In genomic region chr6:31877125-31877650, GRCh38 we compare ENCODE assay signal across 24 cellular contexts. TPM values are rescaled to one million over a fixed set of nuclear protein-coding genes. Genes with fewer than 3 reads are reported as not detected.
A peak's percentile ranks its signal among the peaks of the same experiment; 100 is the strongest.
DNase-seq lines count a peak whose midpoint lies in the region; ATAC-seq, FAIRE-seq and TF ChIP-seq lines count a peak whose summit lies in the region.
"Had no signal": no experiment of that assay in that cellular context is flagged by ENCODE, and none has a peak within 500 bp of the region (broad histone marks: within the 10 kb centered on the region; RNA-seq: fewer than 3 reads in every experiment).

No MANE protein-coding gene starts in this region.

- BruUV-seq in Calu3 (replicated peaks; lab: Mats Ljungman, UMichigan), result no TSS peak
- BruUV-seq in HepG2 (replicated peaks; lab: Mats Ljungman, UMichigan), result no TSS peak

- H3K4me2 ChIP-seq in SK-N-SH, result no peak overlapping the region
- peak overlapping the region; percentile 92 for H3K4me2 ChIP-seq in HepG2 (ENCODE audit: low read depth, low read length)

- no peak overlapping the region for H3K4me3 ChIP-seq in SK-N-SH (ENCODE audit: low read depth in 2 of 2, low read length in 1 of 2)
- peak overlapping the region in 2 of 3 experiments; percentile 42 to 72; a peak in 5 of 6 replicates for H3K4me3 ChIP-seq in HepG2 (replicated peaks in 1 of 3; ENCODE audit: insufficient read depth in 1 of 3, low read depth in 2 of 3, low read length in 3 of 3)
- H3K4me3 ChIP-seq in small intestine (ENCODE audit: low read depth in 1 of 2, low read length in 2 of 2), result peak overlapping the region in 1 of 2 donors; percentile 87
- H3K4me3 ChIP-seq: lung had no signal

- no peak for TF ChIP-seq POLR2A in HepG2 (IDR thresholded peaks at IDR 0.05; ENCODE audit: insufficient read depth in 1 of 2, low read depth in 2 of 2, low read length in 2 of 2)

- H3K27me3 Mint-ChIP-seq in Calu3 (ENCODE audit: unreplicated experiment), result no peaks in the 10 kb centered on the region
- H3K27me3 Mint-ChIP-seq: activated naive CD8-positive, alpha-beta T cell had no signal

- TF ChIP-seq CTCF in Calu3 (IDR thresholded peaks at IDR 0.05; ENCODE audit: unreplicated experiment), result no peak
- no peak for TF ChIP-seq CTCF in SK-N-SH (IDR thresholded peaks at IDR 0.05)
- TF ChIP-seq CTCF in HepG2 (CRISPR knock-in tag; IDR thresholded peaks at IDR 0.05), result no peak

- CTCF ChIA-PET in Calu3 (lab: Charles Lee) (interaction anchor here (0.5 kb wide), 1 partner anchor 122 kb away, joined by 7 read pairs; no protein-coding TSS in a partner anchor), SK-N-SH (lab: Yijun Ruan, JAX) (interaction anchor here (1.0 to 2.3 kb wide), 3 partner anchors 12 to 197 kb away, joined by 3 to 16 read pairs (median 5); no protein-coding TSS in a partner anchor), HepG2 (lab: Yijun Ruan, JAX; ENCODE audit: low intra/inter-chr PET ratio, low total read pairs) (no interaction called here)

- H3F3A ChIP-seq in SK-N-SH (replicated peaks; ENCODE audit: insufficient read depth), result peaks cover 3% of the 10 kb centered on the region

- H4K20me1 ChIP-seq in SK-N-SH (ENCODE audit: insufficient read depth) (no peaks in the 10 kb centered on the region), HepG2 (ENCODE audit: insufficient read depth, low read length) (no peaks in the 10 kb centered on the region)

- POLR2A ChIA-PET in SK-N-SH (lab: Yijun Ruan, JAX), result no interaction called here
- POLR2A ChIA-PET in HepG2 (lab: Yijun Ruan, JAX), result interaction anchor here (1.1 to 7.2 kb wide), 3 partner anchors 9 to 20 kb away, joined by 3 to 103 read pairs (median 4); partner anchors contain the start of gene NEU1

- H3K36me3 Mint-ChIP-seq in Calu3 (ENCODE audit: insufficient read depth, unreplicated experiment), result peaks cover 84% of the 10 kb centered on the region

- in situ Hi-C loops in HepG2 (cut with HindIII; ENCODE audit: extremely low pct_ligation_motif_present, low pct_unique_long_range_greater_than_20kb), result no loop called here

- H3K4me1 ChIP-seq in SK-N-SH (ENCODE audit: control insufficient read depth in 1 of 2, insufficient read depth in 2 of 2, low read depth in 1 of 2, low read length in 1 of 2), result no peaks in the 10 kb centered on the region
- peaks cover 41% of the 10 kb centered on the region for H3K4me1 ChIP-seq in HepG2 (ENCODE audit: insufficient read depth, low read length)
- H3K4me1 ChIP-seq in small intestine (ENCODE audit: control insufficient read depth in 2 of 2, insufficient read depth in 1 of 2, low read depth in 1 of 2, low read length in 1 of 2), result no peaks in the 10 kb centered on the region

- H3K36me3 ChIP-seq in SK-N-SH (replicated peaks in 1 of 2; ENCODE audit: control insufficient read depth in 1 of 2, insufficient read depth in 2 of 2, low read length in 1 of 2), result peaks cover 0 to 23% of the 10 kb centered on the region in 2 experiments
- peaks cover 13 to 24% of the 10 kb centered on the region in 2 experiments for H3K36me3 ChIP-seq in HepG2 (replicated peaks in 1 of 2; ENCODE audit: control insufficient read depth in 1 of 2, insufficient read depth in 2 of 2, low read length in 2 of 2)
- peaks cover 9 to 16% of the 10 kb centered on the region in 2 donors for H3K36me3 ChIP-seq in small intestine (ENCODE audit: control insufficient read depth in 2 of 2, insufficient read depth in 2 of 2, low read length in 2 of 2)

- intact Hi-C loops in Calu3 (cut with micrococcal nuclease; ENCODE audit: unreplicated experiment) (no loop called here), HepG2 (cut with micrococcal nuclease; ENCODE audit: unreplicated experiment) (loop anchor here (1.0 kb wide), 1 partner anchor 12 kb away; no protein-coding TSS in a partner anchor)

- H2AFZ ChIP-seq in SK-N-SH (ENCODE audit: low read depth) (no peak overlapping the region), HepG2 (ENCODE audit: low read length) (peak overlapping the region; percentile 8)

- H3K27ac ChIP-seq in SK-N-SH (ENCODE audit: low read depth in 2 of 2, low read length in 1 of 2), result no peak overlapping the region
- no peak overlapping the region for H3K27ac ChIP-seq in HepG2 (ENCODE audit: extremely low read length, insufficient read depth, low read length)
- H3K27ac ChIP-seq in small intestine (ENCODE audit: low read depth in 1 of 2, low read length in 1 of 2), result peak overlapping the region; percentile 89 to 99

- H3K4me3 Mint-ChIP-seq in Calu3 (ENCODE audit: low read depth, unreplicated experiment), result peak overlapping the region; percentile 88
- H3K4me3 Mint-ChIP-seq: activated naive CD8-positive, alpha-beta T cell; immature natural killer cell; natural killer cell had no signal

- ATAC-seq in HepG2, result peak; percentile 12; the same call in 2 of the 3 replicates
- no peak for ATAC-seq in HG03045 (IDR thresholded peaks at IDR 0.05; ENCODE audit: unreplicated experiment)
- no peak for ATAC-seq in GM21786 (IDR thresholded peaks at IDR 0.05; ENCODE audit: unreplicated experiment)
- ATAC-seq: activated CD4-positive, CD25-positive, alpha-beta regulatory T cell treated with anti-CD3 and anti-CD28 coated beads, Interleukin-2, amount 50 U/mL, for 24 hours; natural killer cell had no signal

- no peaks in the 10 kb centered on the region for H3K27me3 ChIP-seq in SK-N-SH (ENCODE audit: insufficient read depth)
- H3K27me3 ChIP-seq in HepG2 (ENCODE audit: control insufficient read depth in 1 of 2, insufficient read depth in 2 of 2, low read length in 2 of 2), result no peaks in the 10 kb centered on the region
- no peaks in the 10 kb centered on the region for H3K27me3 ChIP-seq in small intestine (ENCODE audit: control insufficient read depth in 2 of 2, insufficient read depth in 2 of 2, low read length in 2 of 2)

- peak overlapping the region; percentile 89 for H3K27ac Mint-ChIP-seq in Calu3 (ENCODE audit: unreplicated experiment)
- H3K27ac Mint-ChIP-seq: activated naive CD8-positive, alpha-beta T cell; immature natural killer cell had no signal

- DNase-seq in Calu3 (no peak), SK-N-SH (peak; percentile 10), HepG2 (ENCODE audit: low spot score) (no peak), small intestine (peak; percentile 82), DMS79 treated with DMSO at 0.1 percent for 48 hours (lab: John Stamatoyannopoulos, UW) (no peak), GM03348 (ENCODE audit: low spot score) (no peak)
- DNase-seq: activated CD8-positive, alpha-beta memory T cell treated with anti-CD3 and anti-CD28 coated beads for 24 hours; EL; immature natural killer cell; MM.1S; natural killer cell; NCI-H2171 treated with DMSO at 0.1 percent for 48 hours; stimulated activated CD4-positive, alpha-beta T cell treated with anti-CD3 and anti-CD28 coated beads, Interleukin-12 subunit alpha, Interleukin-12 subunit beta, amount 100 ng/mL, for 4 hours; stimulated activated CD8-positive, alpha-beta memory T cell treated with anti-CD3 and anti-CD28 coated beads, Interleukin-4, amount 100 ng/mL, for 48 hours; substantia nigra; T1000 had no signal

- H3K79me2 ChIP-seq in SK-N-SH (ENCODE audit: insufficient read depth) (no peaks in the 10 kb centered on the region), HepG2 (ENCODE audit: insufficient read depth, low read length) (no peaks in the 10 kb centered on the region)

- no peak for FAIRE-seq in HepG2 (lab: Jason Lieb, UNC)
- no peak for FAIRE-seq in small intestine (lab: Jason Lieb, UNC)
- FAIRE-seq: endometrium, GM19239 had no signal

- H3K4me1 Mint-ChIP-seq in Calu3 (ENCODE audit: low read depth, unreplicated experiment), result peaks cover 49% of the 10 kb centered on the region
- H3K4me1 Mint-ChIP-seq: immature natural killer cell had no signal

- H3K9me2 ChIP-seq in SK-N-SH, result no peaks in the 10 kb centered on the region

- TF ChIP-seq EP300 in SK-N-SH (IDR thresholded peaks at IDR 0.05; ENCODE audit: borderline replicate concordance in 1 of 2, low read depth in 1 of 2, low read length in 1 of 2), result no peak
- no peak for TF ChIP-seq EP300 in HepG2 (IDR thresholded peaks at IDR 0.05; ENCODE audit: low read depth in 2 of 2, low read length in 2 of 2)
- TF ChIP-seq EP300 in HepG2 (CRISPR knock-in tag; IDR thresholded peaks at IDR 0.05; ENCODE audit: borderline replicate concordance), result peak; percentile 43; the same call in 1 of the 2 replicates

- TF ChIP-seq RAD21 in SK-N-SH (IDR thresholded peaks at IDR 0.05; ENCODE audit: low read length) (no peak), HepG2 (CRISPR knock-in tag; IDR thresholded peaks at IDR 0.05) (no peak)

- 71% methylated on average over 1 of the region's 3 CpGs for WGBS in SK-N-SH (ENCODE audit: low lambda C conversion rate)
- WGBS in HepG2 (ENCODE audit: low lambda C conversion rate), result 26% methylated on average over 2 of the region's 3 CpGs
- 16 to 46% (median 24%) methylated on average over 3 of the region's 3 CpGs for WGBS in small intestine, 3 donors

- H3K9me3 ChIP-seq in SK-N-SH (no peaks in the 10 kb centered on the region), HepG2 (ENCODE audit: low read length) (no peaks in the 10 kb centered on the region), small intestine (ENCODE audit: control insufficient read depth, low read depth) (no peaks in the 10 kb centered on the region)

- H3K9me3 Mint-ChIP-seq in Calu3 (ENCODE audit: low read depth, unreplicated experiment), result no peaks in the 10 kb centered on the region
- H3K9me3 Mint-ChIP-seq: immature natural killer cell, natural killer cell had no signal

- H3K9ac ChIP-seq in SK-N-SH, result no peak overlapping the region
- peak overlapping the region; percentile 65; the same call in 1 of the 2 replicates for H3K9ac ChIP-seq in HepG2 (ENCODE audit: insufficient read depth, low read depth, low read length)

RNA-seq across cellular contexts. Expression of gene SLC44A4, which starts 1.6 kb away (rescaled TPM):
- 185 and 238 TPM in 2 replicates for total RNA-seq in Calu3 (2022)
- polyA plus RNA-seq in SK-N-SH (2012; rRNA removed), result 0.26 and 0.49 TPM in 2 replicates
- polyA plus RNA-seq in SK-N-SH (2012; cell fraction: cytosol; rRNA removed), result 0.18 and 0.26 TPM in 2 replicates
- polyA plus RNA-seq in SK-N-SH (2012; cell fraction: nucleus; rRNA removed), result 0.40 and 0.66 TPM in 2 replicates
- 5.6 and 5.9 TPM in 2 replicates for total RNA-seq in HepG2 (2016; rRNA removed; fragmentation: Illumina TruSeq; extraction: Trizol)
- total RNA-seq in HepG2 (2016; cell fraction: cytosol; rRNA removed; fragmentation: Illumina TruSeq; extraction: Trizol; ENCODE audit: low read depth), result 3.4 and 6.6 TPM in 2 replicates
- 4.8 and 8.3 TPM in 2 replicates for total RNA-seq in HepG2 (2016; cell fraction: insoluble cytoplasmic fraction; rRNA removed; fragmentation: Illumina TruSeq; extraction: Trizol)
- total RNA-seq in HepG2 (2016; cell fraction: membrane; rRNA removed; fragmentation: Illumina TruSeq; extraction: Trizol), result 6.1 and 6.6 TPM in 2 replicates
- 4.4 TPM in 2 replicates for total RNA-seq in HepG2 (2016; cell fraction: nucleus; rRNA removed; fragmentation: Illumina TruSeq; extraction: Trizol)
- 3.5 and 3.6 TPM in 2 replicates for polyA plus RNA-seq in HepG2 (2011; rRNA removed)
- 3.2 and 3.7 TPM in 2 replicates for polyA plus RNA-seq in HepG2 (2011; cell fraction: cytosol; rRNA removed)
- 2.9 and 3.6 TPM in 2 replicates for polyA plus RNA-seq in HepG2 (2011; cell fraction: nucleus; rRNA removed)
- 1.8 and 3.2 TPM in 2 replicates for polyA plus RNA-seq in HepG2 (2012)
- polyA plus RNA-seq in HepG2 (2016; cell fraction: cytosol; fragmentation: Illumina TruSeq; extraction: Trizol; ENCODE audit: low read depth), result 3.9 and 4.5 TPM in 2 replicates
- 5.7 and 6.7 TPM in 2 replicates for polyA plus RNA-seq in HepG2 (2016; cell fraction: insoluble cytoplasmic fraction; fragmentation: Illumina TruSeq; extraction: Trizol; ENCODE audit: low read depth)
- polyA plus RNA-seq in HepG2 (2016; cell fraction: membrane; fragmentation: Illumina TruSeq; extraction: Trizol; ENCODE audit: low read depth), result 5.8 and 6.2 TPM in 2 replicates
- polyA plus RNA-seq in HepG2 (2016; cell fraction: nucleus; fragmentation: Illumina TruSeq; extraction: Trizol; ENCODE audit: insufficient read depth, low read depth), result 10.4 and 12.4 TPM in 2 replicates
- polyA minus RNA-seq in HepG2 (2011; rRNA and poly(A)+ RNA removed; ENCODE audit: low replicate concordance), result 4.9 TPM in 1 of 2 replicates, not detected in the other
- 0.97 and 0.99 TPM in 2 replicates for polyA minus RNA-seq in HepG2 (2011; cell fraction: cytosol; rRNA and poly(A)+ RNA removed)
- polyA minus RNA-seq in HepG2 (2011; cell fraction: nucleus; rRNA and poly(A)+ RNA removed), result 1.6 and 2.2 TPM in 2 replicates
- polyA plus RNA-seq in small intestine, result 100 to 1,000 TPM in 2 of 3 donors, 10 to 100 TPM in 1; 82.3 to 132 (median 129) TPM
- total RNA-seq: H4 had no signal
- polyA plus RNA-seq: immature natural killer cell had no signal

RNA-seq across cellular contexts. Expression of gene NEU1, which starts 14.6 kb away (rescaled TPM):
- total RNA-seq in Calu3 (2022) (133 and 159 TPM in 2 replicates), HepG2 (2016; rRNA removed; fragmentation: Illumina TruSeq; extraction: Trizol) (139 and 297 TPM in 2 replicates)
- polyA plus RNA-seq in SK-N-SH (2012; rRNA removed) (42.2 and 43.0 TPM in 2 replicates), HepG2 (2011; rRNA removed) (202 and 215 TPM in 2 replicates), small intestine (10 to 100 TPM; 24.8 to 38.3 (median 36.5) TPM)
- polyA plus RNA-seq in SK-N-SH (2012; cell fraction: cytosol; rRNA removed), result 26.4 and 32.7 TPM in 2 replicates
- polyA plus RNA-seq in SK-N-SH (2012; cell fraction: nucleus; rRNA removed), result 31.9 and 35.3 TPM in 2 replicates
- total RNA-seq in HepG2 (2016; cell fraction: cytosol; rRNA removed; fragmentation: Illumina TruSeq; extraction: Trizol; ENCODE audit: low read depth), result 49.1 and 49.3 TPM in 2 replicates
- total RNA-seq in HepG2 (2016; cell fraction: insoluble cytoplasmic fraction; rRNA removed; fragmentation: Illumina TruSeq; extraction: Trizol), result 132 and 314 TPM in 2 replicates
- total RNA-seq in HepG2 (2016; cell fraction: membrane; rRNA removed; fragmentation: Illumina TruSeq; extraction: Trizol), result 93.8 and 98.2 TPM in 2 replicates
- 237 and 274 TPM in 2 replicates for total RNA-seq in HepG2 (2016; cell fraction: nucleus; rRNA removed; fragmentation: Illumina TruSeq; extraction: Trizol)
- 195 and 257 TPM in 2 replicates for polyA plus RNA-seq in HepG2 (2011; cell fraction: cytosol; rRNA removed)
- 110 and 111 TPM in 2 replicates for polyA plus RNA-seq in HepG2 (2011; cell fraction: nucleus; rRNA removed)
- polyA plus RNA-seq in HepG2 (2012), result 88.7 and 96.9 TPM in 2 replicates
- 46.5 and 46.6 TPM in 2 replicates for polyA plus RNA-seq in HepG2 (2016; cell fraction: cytosol; fragmentation: Illumina TruSeq; extraction: Trizol; ENCODE audit: low read depth)
- 114 and 120 TPM in 2 replicates for polyA plus RNA-seq in HepG2 (2016; cell fraction: insoluble cytoplasmic fraction; fragmentation: Illumina TruSeq; extraction: Trizol; ENCODE audit: low read depth)
- 67.2 and 70.7 TPM in 2 replicates for polyA plus RNA-seq in HepG2 (2016; cell fraction: membrane; fragmentation: Illumina TruSeq; extraction: Trizol; ENCODE audit: low read depth)
- polyA plus RNA-seq in HepG2 (2016; cell fraction: nucleus; fragmentation: Illumina TruSeq; extraction: Trizol; ENCODE audit: insufficient read depth, low read depth), result 367 and 386 TPM in 2 replicates
- polyA minus RNA-seq in HepG2 (2011; rRNA and poly(A)+ RNA removed; ENCODE audit: low replicate concordance), result 35.2 and 243 TPM in 2 replicates
- polyA minus RNA-seq in HepG2 (2011; cell fraction: cytosol; rRNA and poly(A)+ RNA removed), result 76.7 and 85.5 TPM in 2 replicates
- 40.9 and 43.8 TPM in 2 replicates for polyA minus RNA-seq in HepG2 (2011; cell fraction: nucleus; rRNA and poly(A)+ RNA removed)

RNA-seq across cellular contexts. Expression of gene EHMT2, which starts 20.3 kb away (rescaled TPM):
- 131 and 138 TPM in 2 replicates for total RNA-seq in Calu3 (2022)
- 50.1 and 72.0 TPM in 2 replicates for polyA plus RNA-seq in SK-N-SH (2012; rRNA removed)
- 25.3 and 39.7 TPM in 2 replicates for polyA plus RNA-seq in SK-N-SH (2012; cell fraction: cytosol; rRNA removed)
- polyA plus RNA-seq in SK-N-SH (2012; cell fraction: nucleus; rRNA removed), result 209 and 212 TPM in 2 replicates
- total RNA-seq in HepG2 (2016; rRNA removed; fragmentation: Illumina TruSeq; extraction: Trizol), result 43.5 and 69.2 TPM in 2 replicates
- 14.1 and 15.2 TPM in 2 replicates for total RNA-seq in HepG2 (2016; cell fraction: cytosol; rRNA removed; fragmentation: Illumina TruSeq; extraction: Trizol; ENCODE audit: low read depth)
- 34.4 and 70.7 TPM in 2 replicates for total RNA-seq in HepG2 (2016; cell fraction: insoluble cytoplasmic fraction; rRNA removed; fragmentation: Illumina TruSeq; extraction: Trizol)
- total RNA-seq in HepG2 (2016; cell fraction: membrane; rRNA removed; fragmentation: Illumina TruSeq; extraction: Trizol), result 29.3 and 33.1 TPM in 2 replicates
- total RNA-seq in HepG2 (2016; cell fraction: nucleus; rRNA removed; fragmentation: Illumina TruSeq; extraction: Trizol), result 46.1 and 48.0 TPM in 2 replicates
- 51.2 and 55.2 TPM in 2 replicates for polyA plus RNA-seq in HepG2 (2011; rRNA removed)
- polyA plus RNA-seq in HepG2 (2011; cell fraction: cytosol; rRNA removed), result 29.3 and 36.1 TPM in 2 replicates
- polyA plus RNA-seq in HepG2 (2011; cell fraction: nucleus; rRNA removed), result 180 and 272 TPM in 2 replicates
- 37.6 and 43.1 TPM in 2 replicates for polyA plus RNA-seq in HepG2 (2012)
- polyA plus RNA-seq in HepG2 (2016; cell fraction: cytosol; fragmentation: Illumina TruSeq; extraction: Trizol; ENCODE audit: low read depth), result 8.3 and 9.2 TPM in 2 replicates
- polyA plus RNA-seq in HepG2 (2016; cell fraction: insoluble cytoplasmic fraction; fragmentation: Illumina TruSeq; extraction: Trizol; ENCODE audit: low read depth), result 36.0 and 58.3 TPM in 2 replicates
- 16.5 and 18.3 TPM in 2 replicates for polyA plus RNA-seq in HepG2 (2016; cell fraction: membrane; fragmentation: Illumina TruSeq; extraction: Trizol; ENCODE audit: low read depth)
- polyA plus RNA-seq in HepG2 (2016; cell fraction: nucleus; fragmentation: Illumina TruSeq; extraction: Trizol; ENCODE audit: insufficient read depth, low read depth), result 122 and 136 TPM in 2 replicates
- polyA minus RNA-seq in HepG2 (2011; rRNA and poly(A)+ RNA removed; ENCODE audit: low replicate concordance), result 74.1 and 111 TPM in 2 replicates
- 26.2 and 33.8 TPM in 2 replicates for polyA minus RNA-seq in HepG2 (2011; cell fraction: cytosol; rRNA and poly(A)+ RNA removed)
- polyA minus RNA-seq in HepG2 (2011; cell fraction: nucleus; rRNA and poly(A)+ RNA removed), result 24.3 and 26.9 TPM in 2 replicates
- polyA plus RNA-seq in small intestine, result 10 to 100 TPM; 27.8 to 42.4 (median 32.4) TPM

RNA-seq across cellular contexts. Expression of gene ZBTB12, which starts 24.7 kb away (rescaled TPM):
- total RNA-seq in Calu3 (2022) (22.6 and 28.1 TPM in 2 replicates), HepG2 (2016; rRNA removed; fragmentation: Illumina TruSeq; extraction: Trizol) (6.0 and 6.8 TPM in 2 replicates)
- polyA plus RNA-seq in SK-N-SH (2012; rRNA removed) (8.3 and 8.4 TPM in 2 replicates), HepG2 (2011; rRNA removed) (4.8 and 7.3 TPM in 2 replicates), small intestine (1 to 10 TPM; 1.6 to 8.6 (median 1.9) TPM)
- 4.5 and 8.4 TPM in 2 replicates for polyA plus RNA-seq in SK-N-SH (2012; cell fraction: cytosol; rRNA removed)
- 4.9 and 7.0 TPM in 2 replicates for polyA plus RNA-seq in SK-N-SH (2012; cell fraction: nucleus; rRNA removed)
- 1.6 and 1.7 TPM in 2 replicates for total RNA-seq in HepG2 (2016; cell fraction: cytosol; rRNA removed; fragmentation: Illumina TruSeq; extraction: Trizol; ENCODE audit: low read depth)
- total RNA-seq in HepG2 (2016; cell fraction: insoluble cytoplasmic fraction; rRNA removed; fragmentation: Illumina TruSeq; extraction: Trizol), result 6.0 and 7.4 TPM in 2 replicates
- 5.7 and 5.8 TPM in 2 replicates for total RNA-seq in HepG2 (2016; cell fraction: membrane; rRNA removed; fragmentation: Illumina TruSeq; extraction: Trizol)
- total RNA-seq in HepG2 (2016; cell fraction: nucleus; rRNA removed; fragmentation: Illumina TruSeq; extraction: Trizol), result 3.1 and 3.9 TPM in 2 replicates
- polyA plus RNA-seq in HepG2 (2011; cell fraction: cytosol; rRNA removed), result 3.7 and 5.8 TPM in 2 replicates
- 6.9 and 7.3 TPM in 2 replicates for polyA plus RNA-seq in HepG2 (2011; cell fraction: nucleus; rRNA removed)
- polyA plus RNA-seq in HepG2 (2012), result 8.0 and 9.2 TPM in 2 replicates
- polyA plus RNA-seq in HepG2 (2016; cell fraction: cytosol; fragmentation: Illumina TruSeq; extraction: Trizol; ENCODE audit: low read depth), result 2.7 and 3.0 TPM in 2 replicates
- polyA plus RNA-seq in HepG2 (2016; cell fraction: insoluble cytoplasmic fraction; fragmentation: Illumina TruSeq; extraction: Trizol; ENCODE audit: low read depth), result 14.0 and 15.9 TPM in 2 replicates
- polyA plus RNA-seq in HepG2 (2016; cell fraction: membrane; fragmentation: Illumina TruSeq; extraction: Trizol; ENCODE audit: low read depth), result 6.6 and 9.0 TPM in 2 replicates
- 10.6 and 12.2 TPM in 2 replicates for polyA plus RNA-seq in HepG2 (2016; cell fraction: nucleus; fragmentation: Illumina TruSeq; extraction: Trizol; ENCODE audit: insufficient read depth, low read depth)
- polyA minus RNA-seq in HepG2 (2011; rRNA and poly(A)+ RNA removed; ENCODE audit: low replicate concordance), result 12.3 and 22.9 TPM in 2 replicates
- 6.7 and 6.9 TPM in 2 replicates for polyA minus RNA-seq in HepG2 (2011; cell fraction: cytosol; rRNA and poly(A)+ RNA removed)
- 3.7 and 4.5 TPM in 2 replicates for polyA minus RNA-seq in HepG2 (2011; cell fraction: nucleus; rRNA and poly(A)+ RNA removed)
- polyA plus RNA-seq: immature natural killer cell had no signal

RNA-seq across cellular contexts. Expression of gene HSPA1B, which starts 49.6 kb away (rescaled TPM):
- total RNA-seq in Calu3 (2022) (687 and 705 TPM in 2 replicates), HepG2 (2016; rRNA removed; fragmentation: Illumina TruSeq; extraction: Trizol) (186 and 189 TPM in 2 replicates)
- polyA plus RNA-seq in SK-N-SH (2012; rRNA removed) (52.4 and 96.3 TPM in 2 replicates), HepG2 (2011; rRNA removed) (26.0 and 57.2 TPM in 2 replicates), small intestine (10 to 100 TPM; 16.5 to 47.4 (median 22.6) TPM)
- polyA plus RNA-seq in SK-N-SH (2012; cell fraction: cytosol; rRNA removed), result 52.5 and 64.0 TPM in 2 replicates
- polyA plus RNA-seq in SK-N-SH (2012; cell fraction: nucleus; rRNA removed), result 58.0 and 64.5 TPM in 2 replicates
- total RNA-seq in HepG2 (2016; cell fraction: cytosol; rRNA removed; fragmentation: Illumina TruSeq; extraction: Trizol; ENCODE audit: low read depth), result 8.9 and 12.5 TPM in 2 replicates
- total RNA-seq in HepG2 (2016; cell fraction: insoluble cytoplasmic fraction; rRNA removed; fragmentation: Illumina TruSeq; extraction: Trizol), result 148 and 193 TPM in 2 replicates
- total RNA-seq in HepG2 (2016; cell fraction: membrane; rRNA removed; fragmentation: Illumina TruSeq; extraction: Trizol), result 24.6 and 28.1 TPM in 2 replicates
- 88.3 and 95.9 TPM in 2 replicates for total RNA-seq in HepG2 (2016; cell fraction: nucleus; rRNA removed; fragmentation: Illumina TruSeq; extraction: Trizol)
- polyA plus RNA-seq in HepG2 (2011; cell fraction: cytosol; rRNA removed), result 26.6 and 33.8 TPM in 2 replicates
- polyA plus RNA-seq in HepG2 (2011; cell fraction: nucleus; rRNA removed), result 55.8 and 89.9 TPM in 2 replicates
- polyA plus RNA-seq in HepG2 (2012), result 39.8 and 132 TPM in 2 replicates
- polyA plus RNA-seq in HepG2 (2016; cell fraction: cytosol; fragmentation: Illumina TruSeq; extraction: Trizol; ENCODE audit: low read depth), result 5.4 and 5.8 TPM in 2 replicates
- polyA plus RNA-seq in HepG2 (2016; cell fraction: insoluble cytoplasmic fraction; fragmentation: Illumina TruSeq; extraction: Trizol; ENCODE audit: low read depth), result 148 and 182 TPM in 2 replicates
- polyA plus RNA-seq in HepG2 (2016; cell fraction: membrane; fragmentation: Illumina TruSeq; extraction: Trizol; ENCODE audit: low read depth), result 11.1 and 13.6 TPM in 2 replicates
- 115 and 118 TPM in 2 replicates for polyA plus RNA-seq in HepG2 (2016; cell fraction: nucleus; fragmentation: Illumina TruSeq; extraction: Trizol; ENCODE audit: insufficient read depth, low read depth)
- polyA minus RNA-seq in HepG2 (2011; rRNA and poly(A)+ RNA removed; ENCODE audit: low replicate concordance), result 84.4 and 185 TPM in 2 replicates
- 48.1 and 67.3 TPM in 2 replicates for polyA minus RNA-seq in HepG2 (2011; cell fraction: cytosol; rRNA and poly(A)+ RNA removed)
- 22.7 and 36.4 TPM in 2 replicates for polyA minus RNA-seq in HepG2 (2011; cell fraction: nucleus; rRNA and poly(A)+ RNA removed)

Comparison
In these comparisons a context has a peak if more than half of its experiments do, and no peak if none do; other contexts are left out.
1. DNase-seq: peak in SK-N-SH (single experiment) and small intestine (single experiment); none in Calu3 (single experiment), HepG2 (single experiment), DMS79 treated with DMSO at 0.1 percent for 48 hours (single experiment) and GM03348 (single experiment).
2. H3K27ac ChIP-seq: peak in small intestine (2 of 2); none in SK-N-SH (0 of 2) and HepG2 (single experiment).
3. H3K4me3 ChIP-seq: peak in HepG2 (2 of 3); none in SK-N-SH (0 of 2).
4. RNA of gene SLC44A4, which starts 1.6 kb away (polyA plus RNA-seq): 82.3 to 132 TPM in small intestine; 1.8 to 12.4 TPM in HepG2 and 0.18 to 0.66 TPM in SK-N-SH; every median in the first group is over 4 times any median in the second.